In the genomic region with DNA sequence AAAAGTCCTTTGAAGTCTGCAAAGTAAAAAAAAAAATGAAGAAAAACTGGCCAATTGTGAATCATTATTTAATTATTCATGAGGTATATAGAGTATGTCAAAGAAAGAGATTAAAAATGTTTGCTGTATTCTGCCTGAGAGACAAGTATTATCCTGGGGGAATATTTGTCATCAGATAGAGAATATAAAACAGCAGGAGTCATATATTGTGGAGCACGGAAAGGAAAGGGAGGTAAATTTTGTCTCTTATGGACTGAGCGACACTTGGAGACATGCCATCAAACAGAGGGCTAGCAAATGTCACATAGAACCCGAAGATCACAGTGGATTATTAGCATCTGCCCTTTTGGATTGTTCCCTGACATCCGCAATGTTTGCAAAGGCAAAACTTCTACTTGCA, we compare ENCODE assay signal across 18 cellular contexts. TPM values are rescaled to one million over a fixed set of nuclear protein-coding genes. Genes with fewer than 3 reads are reported as not detected.
A peak's percentile ranks its signal among the peaks of the same experiment; 100 is the strongest.
DNase-seq lines count a peak whose midpoint lies in the region; ATAC-seq, FAIRE-seq and TF ChIP-seq lines count a peak whose summit lies in the region.
"Had no signal": no experiment of that assay in that cellular context is flagged by ENCODE, and none has a peak within 500 bp of the region (broad histone marks: within the 10 kb centered on the region; RNA-seq: fewer than 3 reads in every experiment).

No MANE protein-coding gene starts in this region.

- H3K4me3 ChIP-seq in HEK293 (ENCODE audit: low read depth, low read length) (no peak overlapping the region), RWPE2 (ENCODE audit: severe bottlenecking) (no peak overlapping the region), keratinocyte (ENCODE audit: control insufficient read depth in 2 of 3, extremely low read depth in 1 of 3, insufficient read depth in 2 of 3, low read depth in 1 of 3, low read length in 3 of 3) (no peak overlapping the region)
- H3K4me3 ChIP-seq: GM23338 had no signal

- H3K36me3 ChIP-seq in HEK293 (ENCODE audit: control insufficient read depth in 2 of 2, insufficient read depth in 1 of 2, low read length in 2 of 2) (no peaks in the 10 kb centered on the region), RWPE2 (ENCODE audit: low read depth) (no peaks in the 10 kb centered on the region), keratinocyte (ENCODE audit: control insufficient read depth in 2 of 2, extremely low read depth in 1 of 2, insufficient read depth in 2 of 2, low read length in 2 of 2) (no peaks in the 10 kb centered on the region)

- dilution Hi-C loops in keratinocyte (cut with MboI; ENCODE audit: extremely low pct_ligation_motif_present, low sequenced_read_pairs), result no loop called here

- no peaks in the 10 kb centered on the region for H3K79me2 ChIP-seq in keratinocyte (ENCODE audit: control insufficient read depth, insufficient read depth, low read length)

- peak; percentile 5 for FAIRE-seq in keratinocyte (lab: Jason Lieb, UNC)
- FAIRE-seq: A204.1, D721Med, G401.6, GM12891 had no signal

- H3K4me2 ChIP-seq in keratinocyte (ENCODE audit: control insufficient read depth, extremely low read depth, insufficient read depth, low read depth, low read length), result no peak overlapping the region
- H3K4me2 ChIP-seq: GM23338 had no signal

- peak; percentile 37 for DNase-seq in LoVo (ENCODE audit: low spot score)
- no peak for DNase-seq in RWPE2 (ENCODE audit: low spot score)
- no peak for DNase-seq in keratinocyte (ENCODE audit: low read depth, low spot score)
- DNase-seq in activated CD8-positive, alpha-beta memory T cell treated with anti-CD3 and anti-CD28 coated beads for 24 hours, result no peak
- DNase-seq: AML-193; Caco-2; CD4-positive, alpha-beta T cell; H7; KG1 had no signal

- CTCF ChIA-PET in HEK293 (lab: Yijun Ruan, JAX), result no interaction called here

- H4K20me1 ChIP-seq in keratinocyte (ENCODE audit: control insufficient read depth, extremely low read depth, insufficient read depth, low read length), result no peaks in the 10 kb centered on the region

- H3K9me3 ChIP-seq in HEK293 (ENCODE audit: control insufficient read depth, insufficient read depth, low read depth, low read length) (no peaks in the 10 kb centered on the region), RWPE2 (ENCODE audit: severe bottlenecking) (no peaks in the 10 kb centered on the region), keratinocyte (ENCODE audit: control insufficient read depth, low read depth, low read length) (no peaks in the 10 kb centered on the region)
- H3K9me3 ChIP-seq: Caco-2 had no signal

- POLR2A ChIA-PET in HEK293 (lab: Yijun Ruan, JAX), result no interaction called here

- H3K4me1 ChIP-seq in HEK293 (ENCODE audit: control insufficient read depth, insufficient read depth, low read length) (peaks cover 4% of the 10 kb centered on the region; the same call in 1 of the 2 replicates), RWPE2 (ENCODE audit: insufficient read depth, poor library complexity, severe bottlenecking) (peaks cover 35% of the 10 kb centered on the region), keratinocyte (ENCODE audit: control insufficient read depth, extremely low read depth, insufficient read depth, low read length) (peaks cover 20% of the 10 kb centered on the region)

- no peak overlapping the region for H3K9ac ChIP-seq in keratinocyte (ENCODE audit: control insufficient read depth, extremely low read depth, insufficient read depth, low read length)

- H3K9me1 ChIP-seq in keratinocyte (ENCODE audit: control insufficient read depth, extremely low read depth, insufficient read depth, low read length), result no peaks in the 10 kb centered on the region

- ATAC-seq in RWPE2 (ENCODE audit: low read depth), result no peak
- ATAC-seq in GM18520 (IDR thresholded peaks at IDR 0.05; ENCODE audit: unreplicated experiment), result no peak
- no peak for ATAC-seq in GM19397 (IDR thresholded peaks at IDR 0.05; ENCODE audit: unreplicated experiment)
- ATAC-seq: GM23338 had no signal

- no peak overlapping the region for H2AFZ ChIP-seq in keratinocyte (ENCODE audit: control insufficient read depth, low read length)
- H2AFZ ChIP-seq: GM23338 had no signal

- H3K27me3 ChIP-seq in RWPE2 (ENCODE audit: insufficient read depth, poor library complexity, severe bottlenecking) (no peaks in the 10 kb centered on the region), keratinocyte (ENCODE audit: control insufficient read depth, extremely low read depth, insufficient read depth, low read length) (no peaks in the 10 kb centered on the region)

- TF ChIP-seq CTCF in HEK293 (tag by site-specific recombination; IDR thresholded peaks at IDR 0.05) (no peak), RWPE2 (IDR thresholded peaks at IDR 0.05; ENCODE audit: poor library complexity, severe bottlenecking) (no peak), keratinocyte (optimal IDR thresholded peaks at IDR 0.05 in 1 of 3, IDR thresholded peaks at IDR 0.05 in 1 of 3, conservative IDR thresholded peaks at IDR 0.05 in 1 of 3; ENCODE audit: extremely low read depth in 1 of 3, insufficient read depth in 2 of 3, low read length in 3 of 3) (no peak)

- H3K27ac ChIP-seq in HEK293 (ENCODE audit: extremely low read depth, low read depth, low read length) (no peak overlapping the region), RWPE2 (ENCODE audit: poor library complexity, severe bottlenecking) (peak overlapping the region; percentile 13), keratinocyte (ENCODE audit: control insufficient read depth, insufficient read depth, low read length) (no peak overlapping the region)
- H3K27ac ChIP-seq: C4-2B had no signal

TF ChIP-seq in HEK293, 187 proteins besides CTCF, POLR2A, EP300 and RAD21:
- no peak for TF ChIP-seq ZNF37A (tag by site-specific recombination; IDR thresholded peaks at IDR 0.05)
- TF ChIP-seq ZNF138 (tag by site-specific recombination; IDR thresholded peaks at IDR 0.05; ENCODE audit: borderline replicate concordance), result no peak
- no peak for TF ChIP-seq TCF7L2 (IDR thresholded peaks at IDR 0.05; ENCODE audit: borderline replicate concordance, low read depth, low read length)
- TF ChIP-seq, protein P1, sequence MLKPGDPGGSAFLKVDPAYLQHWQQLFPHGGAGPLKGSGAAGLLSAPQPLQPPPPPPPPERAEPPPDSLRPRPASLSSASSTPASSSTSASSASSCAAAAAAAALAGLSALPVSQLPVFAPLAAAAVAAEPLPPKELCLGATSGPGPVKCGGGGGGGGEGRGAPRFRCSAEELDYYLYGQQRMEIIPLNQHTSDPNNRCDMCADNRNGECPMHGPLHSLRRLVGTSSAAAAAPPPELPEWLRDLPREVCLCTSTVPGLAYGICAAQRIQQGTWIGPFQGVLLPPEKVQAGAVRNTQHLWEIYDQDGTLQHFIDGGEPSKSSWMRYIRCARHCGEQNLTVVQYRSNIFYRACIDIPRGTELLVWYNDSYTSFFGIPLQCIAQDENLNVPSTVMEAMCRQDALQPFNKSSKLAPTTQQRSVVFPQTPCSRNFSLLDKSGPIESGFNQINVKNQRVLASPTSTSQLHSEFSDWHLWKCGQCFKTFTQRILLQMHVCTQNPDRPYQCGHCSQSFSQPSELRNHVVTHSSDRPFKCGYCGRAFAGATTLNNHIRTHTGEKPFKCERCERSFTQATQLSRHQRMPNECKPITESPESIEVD (tag by site-specific recombination; IDR thresholded peaks at IDR 0.05), result 0 out of 2 replicates have a peak, but pooled peaks have one; percentile 7
- TF ChIP-seq, protein P2, sequence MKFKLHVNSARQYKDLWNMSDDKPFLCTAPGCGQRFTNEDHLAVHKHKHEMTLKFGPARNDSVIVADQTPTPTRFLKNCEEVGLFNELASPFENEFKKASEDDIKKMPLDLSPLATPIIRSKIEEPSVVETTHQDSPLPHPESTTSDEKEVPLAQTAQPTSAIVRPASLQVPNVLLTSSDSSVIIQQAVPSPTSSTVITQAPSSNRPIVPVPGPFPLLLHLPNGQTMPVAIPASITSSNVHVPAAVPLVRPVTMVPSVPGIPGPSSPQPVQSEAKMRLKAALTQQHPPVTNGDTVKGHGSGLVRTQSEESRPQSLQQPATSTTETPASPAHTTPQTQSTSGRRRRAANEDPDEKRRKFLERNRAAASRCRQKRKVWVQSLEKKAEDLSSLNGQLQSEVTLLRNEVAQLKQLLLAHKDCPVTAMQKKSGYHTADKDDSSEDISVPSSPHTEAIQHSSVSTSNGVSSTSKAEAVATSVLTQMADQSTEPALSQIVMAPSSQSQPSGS (tag by site-specific recombination; IDR thresholded peaks at IDR 0.05; ENCODE audit: low read depth), result no peak

RNA-seq across cellular contexts. Expression of a gene that starts 39.2 kb away (rescaled TPM):
- 329 to 470 TPM (median 330 TPM) in 3 replicates for polyA plus RNA-seq in keratinocyte
- polyA plus RNA-seq in keratinocyte (2011; ENCODE audit: low read depth), result 211 TPM
- 72.0 and 90.4 TPM in 2 replicates for polyA plus RNA-seq in keratinocyte (2011; cell fraction: cytosol; rRNA removed)
- 1,599 and 1,663 TPM in 2 replicates for polyA plus RNA-seq in keratinocyte (2011; cell fraction: nucleus; rRNA removed)
- 206 and 254 TPM in 2 replicates for polyA plus RNA-seq in keratinocyte (2012; ENCODE audit: low replicate concordance)
- 2,564 to 2,839 TPM (median 2,810 TPM) in 3 replicates for polyA minus RNA-seq in keratinocyte
- polyA minus RNA-seq in keratinocyte (2011; cell fraction: cytosol; rRNA and poly(A)+ RNA removed), result 488 TPM
- 3,580 and 4,840 TPM in 2 replicates for polyA minus RNA-seq in keratinocyte (2011; cell fraction: nucleus; rRNA and poly(A)+ RNA removed)
